In genomic region chr1:231748744-231749143, GRCh38 we compare ENCODE assay signal across 1 cellular context.
TF ChIP-seq lines count a peak whose summit lies in the region.

No MANE protein-coding gene starts in this region.

TF ChIP-seq in HepG2, 621 proteins besides CTCF, POLR2A, EP300 and RAD21 (continued from another document):
- TF ChIP-seq BCL3 (CRISPR knock-in tag; IDR thresholded peaks at IDR 0.05) (no peak), PRDM4 (CRISPR knock-in tag; IDR thresholded peaks at IDR 0.05; ENCODE audit: borderline replicate concordance) (no peak), ZNF839 (CRISPR knock-in tag; IDR thresholded peaks at IDR 0.05; ENCODE audit: borderline replicate concordance) (no peak), NCOA2 (CRISPR knock-in tag; IDR thresholded peaks at IDR 0.05) (0 out of 2 replicates have a peak, but pooled peaks have one; percentile 17), ZFX (CRISPR knock-in tag; IDR thresholded peaks at IDR 0.05; ENCODE audit: low read depth) (no peak), KDM3A (CRISPR knock-in tag; IDR thresholded peaks at IDR 0.05; ENCODE audit: low read depth) (no peak), FOXA1 (IDR thresholded peaks at IDR 0.05) (no peak), FOXA1 (CRISPR knock-in tag; IDR thresholded peaks at IDR 0.05) (peak; percentile 49), ZNF256 (CRISPR knock-in tag; conservative IDR thresholded peaks at IDR 0.05) (no peak), ZNF773 (CRISPR knock-in tag; IDR thresholded peaks at IDR 0.05; ENCODE audit: borderline replicate concordance) (no peak), ZSCAN9 (CRISPR knock-in tag; IDR thresholded peaks at IDR 0.05; ENCODE audit: borderline replicate concordance) (no peak), FOXA3 (CRISPR knock-in tag; IDR thresholded peaks at IDR 0.05) (peak; percentile 64)
